8 cellular contexts compared by ENCODE assay signal in the genomic region with DNA sequence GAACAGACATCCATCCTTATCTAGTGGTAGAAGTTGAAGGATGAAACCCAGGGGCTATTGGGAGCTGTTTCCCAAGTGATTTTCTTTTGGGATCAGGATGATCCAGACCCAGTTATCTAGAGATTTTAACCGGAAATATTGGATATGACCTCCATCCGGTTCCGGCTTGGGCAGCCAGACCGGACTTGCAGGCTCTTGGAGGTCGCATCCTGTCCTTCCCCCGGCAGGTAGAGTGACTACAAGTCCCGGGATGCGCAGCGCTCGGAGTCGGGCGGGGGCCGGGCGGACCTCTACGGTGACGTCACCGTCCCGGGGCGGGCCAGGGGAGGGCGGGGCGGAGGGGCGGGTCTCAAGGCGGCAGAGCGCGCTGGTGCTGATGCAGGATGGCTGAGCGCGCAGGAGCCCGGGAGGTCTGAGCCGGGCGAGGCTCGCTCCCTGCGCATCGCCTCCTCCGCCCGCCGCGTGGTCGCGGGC.
A peak's percentile ranks its signal among the peaks of the same experiment; 100 is the strongest.
DNase-seq lines count a peak whose midpoint lies in the region; ATAC-seq and TF ChIP-seq lines count a peak whose summit lies in the region.

TSS of gene KIF5C (plus strand) at position 360 of the 474 bp plus-strand sequence. CDS start 391 bp downstream, outside the sequence.

- ATAC-seq in HG03060 (IDR thresholded peaks at IDR 0.05; ENCODE audit: low read depth, unreplicated experiment) = peak; percentile 81

- H3K27ac ChIP-seq in layer of hippocampus (ENCODE audit: low read depth, low read length) = peak within 1 kb of the TSS; percentile 84

- no peaks in the 10 kb centered on the region for H3K27me3 ChIP-seq in layer of hippocampus (ENCODE audit: control insufficient read depth, insufficient read depth, low read length)

- DNase-seq in NCI-H187 (lab: John Stamatoyannopoulos, UW) (peak; percentile 18 to 74), NCI-H187 treated with DMSO at 0.1 percent for 48 hours (lab: John Stamatoyannopoulos, UW) (no peak), NCI-H2171 (lab: John Stamatoyannopoulos, UW) (peak; percentile 94), choroid plexus epithelial cell (ENCODE audit: low read depth) (peak; percentile 71)
- peak; percentile 93 for DNase-seq in activated CD4-positive, alpha-beta T cell treated with anti-CD3 and anti-CD28 coated beads for 48 hours
- peak; percentile 89 to 91 for DNase-seq in stimulated activated CD4-positive, alpha-beta T cell treated with anti-CD3 and anti-CD28 coated beads, Interleukin-2, amount 100 ng/mL, for 24 hours

- H3K4me3 ChIP-seq in choroid plexus epithelial cell (ENCODE audit: low read depth, low read length) = no peak within 1 kb of the TSS

- TF ChIP-seq CTCF in choroid plexus epithelial cell (conservative IDR thresholded peaks at IDR 0.05; ENCODE audit: low read depth, low read length) = no peak
